7 cellular contexts compared by ENCODE assay signal in the genomic region with DNA sequence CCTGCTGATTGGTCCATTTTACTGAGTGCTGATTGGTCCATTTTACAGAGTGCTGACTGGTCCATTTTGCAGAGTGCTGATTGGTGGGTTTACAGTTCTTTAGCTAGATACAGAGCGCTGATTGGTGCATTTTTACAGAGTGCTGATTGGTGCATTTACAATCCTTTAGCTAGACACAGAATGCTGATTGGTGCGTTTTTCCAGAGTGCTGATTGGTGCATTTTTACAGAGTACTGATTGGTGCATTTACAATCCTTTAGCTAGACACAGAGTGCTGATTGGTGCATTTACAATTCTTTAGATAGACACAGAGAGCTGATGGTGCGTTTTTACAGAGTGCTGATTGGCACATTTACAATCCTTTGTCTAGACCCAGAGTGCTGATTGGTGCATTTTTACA.
DNase-seq lines count a peak whose midpoint lies in the region; ATAC-seq, FAIRE-seq and TF ChIP-seq lines count a peak whose summit lies in the region.
"Not testable (repeated sequence)": the region's sequence is repeated elsewhere in the genome, so short reads cannot be mapped to it uniquely, and the experiment has no call there.

No MANE protein-coding gene starts in this region.

- not testable (repeated sequence) for DNase-seq in A549 (ENCODE audit: low read depth in 1 of 2, low spot score in 1 of 2); IMR-90; K562 (ENCODE audit: extremely low read depth in 1 of 4, low spot score in 3 of 4); HepG2 (ENCODE audit: low spot score)
- DNase-seq in NAMALWA (ENCODE audit: low spot score) (peak; percentile 42), testis (peak; percentile 53)

- not testable (repeated sequence) for H3K4me3 ChIP-seq in A549; IMR-90 (ENCODE audit: insufficient read depth, low read depth, low read length); K562; HepG2 (replicated peaks in 1 of 3; ENCODE audit: insufficient read depth in 1 of 3, low read depth in 2 of 3, low read length in 3 of 3); testis

- not testable (repeated sequence) for TF ChIP-seq RAD21 in A549 (conservative IDR thresholded peaks at IDR 0.05 in 1 of 2, IDR thresholded peaks at IDR 0.05 in 1 of 2); IMR-90 (IDR thresholded peaks at IDR 0.05; ENCODE audit: low read length); K562 (CRISPR knock-in tag; conservative IDR thresholded peaks at IDR 0.05 in 1 of 2, IDR thresholded peaks at IDR 0.05 in 1 of 2); HepG2 (CRISPR knock-in tag; IDR thresholded peaks at IDR 0.05)

- H3K27ac ChIP-seq in 22Rv1 (peak overlapping the region; percentile 51), IMR-90 (ENCODE audit: insufficient read depth, low read length) (peak overlapping the region; percentile 88; the same call in 1 of the 2 replicates)
- not testable (repeated sequence) for H3K27ac ChIP-seq in A549; K562 (ENCODE audit: extremely low read depth, low read depth, low read length); HepG2 (ENCODE audit: extremely low read length, insufficient read depth, low read length); testis

- not testable (repeated sequence) for H2BK5ac ChIP-seq in IMR-90 (ENCODE audit: low read depth, low read length, poor library complexity, severe bottlenecking)

- not testable (repeated sequence) for H2BK20ac ChIP-seq in IMR-90 (ENCODE audit: low read depth, low read length)

- 50% methylated on average over 3 of the region's 3 CpGs for WGBS in A549 (ENCODE audit: missing lambda C conversion rate)
- 80% methylated on average over 1 of the region's 3 CpGs; no CpG with 5 or more reads in 1 of the 2 experiments for WGBS in IMR-90 (ENCODE audit: extremely low coverage in 2 of 2, insufficient read length in 1 of 2), 2 experiments
- WGBS in K562 (ENCODE audit: insufficient coverage, low coverage, missing lambda C conversion rate), result 0% methylated on average over 3 of the region's 3 CpGs
- 0% methylated on average over 3 of the region's 3 CpGs for WGBS in HepG2 (ENCODE audit: low lambda C conversion rate)
- 78 to 94% methylated on average over 3 of the region's 3 CpGs for WGBS in testis, 2 donors

- H3K18ac ChIP-seq in IMR-90 (ENCODE audit: low read depth, low read length), result not testable (repeated sequence)

- H3K4me1 ChIP-seq in A549; IMR-90 (ENCODE audit: control insufficient read depth, insufficient read depth, low read length); K562 (replicated peaks in 1 of 2; ENCODE audit: control insufficient read depth in 2 of 2, insufficient read depth in 2 of 2, low read length in 2 of 2); HepG2 (ENCODE audit: insufficient read depth, low read length); testis: not testable (repeated sequence)

- not testable (repeated sequence) for H3K4me2 ChIP-seq in A549; IMR-90 (ENCODE audit: low read depth, low read length); K562 (ENCODE audit: insufficient read depth, low read length); HepG2 (ENCODE audit: low read depth, low read length)

- intact Hi-C loops in IMR-90 (cut with micrococcal nuclease); K562 (cut with micrococcal nuclease); HepG2 (cut with micrococcal nuclease; ENCODE audit: unreplicated experiment); testis (cut with DNase I; ENCODE audit: low total_unique reads): not testable (repeated sequence)

- not testable (repeated sequence) for H3K27me3 ChIP-seq in IMR-90 (ENCODE audit: control insufficient read depth, insufficient read depth, low read length); K562 (ENCODE audit: control insufficient read depth in 2 of 2, insufficient read depth in 2 of 2, low read length in 2 of 2); HepG2 (ENCODE audit: control insufficient read depth in 1 of 2, insufficient read depth in 2 of 2, low read length in 2 of 2); testis

- in situ Hi-C loops in IMR-90 (cut with MboI; ENCODE audit: low sequenced_read_pairs); K562 (cut with MboI); HepG2 (cut with HindIII; ENCODE audit: extremely low pct_ligation_motif_present, low pct_unique_long_range_greater_than_20kb): not testable (repeated sequence)

- POLR2A ChIA-PET in A549 (lab: Yijun Ruan, JAX); IMR-90 (lab: Charles Lee; ENCODE audit: unreplicated experiment); K562 (lab: Yijun Ruan, JAX); HepG2 (lab: Yijun Ruan, JAX): not testable (repeated sequence)

- dilution Hi-C loops in IMR-90 (cut with HindIII; ENCODE audit: low sequenced_read_pairs, unreplicated experiment), result not testable (repeated sequence)

- not testable (repeated sequence) for H4K91ac ChIP-seq in IMR-90 (ENCODE audit: insufficient read depth, low read depth, low read length)

- not testable (repeated sequence) for FAIRE-seq in A549 (lab: Jason Lieb, UNC); K562 (lab: Jason Lieb, UNC); HepG2 (lab: Jason Lieb, UNC)

- H3K36me3 ChIP-seq in IMR-90 (ENCODE audit: control insufficient read depth, insufficient read depth, low read length); K562 (ENCODE audit: control insufficient read depth, insufficient read depth, low read length); HepG2 (replicated peaks in 1 of 2; ENCODE audit: control insufficient read depth in 1 of 2, insufficient read depth in 2 of 2, low read length in 2 of 2); testis (ENCODE audit: low read depth, missing control alignments): not testable (repeated sequence)

- not testable (repeated sequence) for H3K4ac ChIP-seq in IMR-90 (ENCODE audit: low read depth, low read length)

- not testable (repeated sequence) for H2AK9ac ChIP-seq in IMR-90 (replicated peaks; ENCODE audit: low read depth, low read length, poor library complexity)

- TF ChIP-seq CTCF in 22Rv1 (IDR thresholded peaks at IDR 0.05); A549 (IDR thresholded peaks at IDR 0.05); IMR-90 (conservative IDR thresholded peaks at IDR 0.05; ENCODE audit: low read depth, low read length); K562 (IDR thresholded peaks at IDR 0.05 in 2 of 3, conservative IDR thresholded peaks at IDR 0.05 in 1 of 3; ENCODE audit: insufficient read depth in 2 of 3, low read depth in 1 of 3, low read length in 3 of 3); HepG2 (CRISPR knock-in tag; IDR thresholded peaks at IDR 0.05); testis (IDR thresholded peaks at IDR 0.05): not testable (repeated sequence)

- not testable (repeated sequence) for TF ChIP-seq POLR2A in A549 (IDR thresholded peaks at IDR 0.05; ENCODE audit: low read length); IMR-90 (IDR thresholded peaks at IDR 0.05; ENCODE audit: low read depth, low read length); K562 (conservative IDR thresholded peaks at IDR 0.05); HepG2 (IDR thresholded peaks at IDR 0.05; ENCODE audit: insufficient read depth in 1 of 2, low read depth in 2 of 2, low read length in 2 of 2); testis (IDR thresholded peaks at IDR 0.05)

- H3K9me1 ChIP-seq in IMR-90 (ENCODE audit: insufficient read depth, low read length); K562 (ENCODE audit: control insufficient read depth, insufficient read depth, low read length): not testable (repeated sequence)

- ATAC-seq in A549; IMR-90 (ENCODE audit: low read depth); K562; HepG2: not testable (repeated sequence)

- not testable (repeated sequence) for H4K8ac ChIP-seq in IMR-90 (ENCODE audit: low read depth in 2 of 2, low read length in 2 of 2)

- H3K14ac ChIP-seq in IMR-90 (replicated peaks; ENCODE audit: low read depth, low read length), result not testable (repeated sequence)

- CTCF ChIA-PET in A549 (lab: Yijun Ruan, JAX); IMR-90 (lab: Yijun Ruan, JAX); K562 (lab: Yijun Ruan, JAX; ENCODE audit: low intra/inter-chr PET ratio); HepG2 (lab: Yijun Ruan, JAX; ENCODE audit: low intra/inter-chr PET ratio, low total read pairs): not testable (repeated sequence)

- not testable (repeated sequence) for H3K9me3 ChIP-seq in A549; IMR-90 (ENCODE audit: control insufficient read depth, insufficient read depth, low read length); K562 (replicated peaks; ENCODE audit: control insufficient read depth, insufficient read depth, low read depth, low read length); testis
- H3K9me3 ChIP-seq in HepG2 (ENCODE audit: low read length), result peaks cover 22% of the 10 kb centered on the region

- not testable (repeated sequence) for H4K20me1 ChIP-seq in IMR-90 (ENCODE audit: insufficient read depth, low read length); K562 (replicated peaks; ENCODE audit: control insufficient read depth, insufficient read depth, low read length); HepG2 (ENCODE audit: insufficient read depth, low read length)

- H4K5ac ChIP-seq in IMR-90 (ENCODE audit: low read depth, low read length), result not testable (repeated sequence)

- not testable (repeated sequence) for H2AFZ ChIP-seq in IMR-90 (replicated peaks; ENCODE audit: low read length, poor library complexity); K562 (ENCODE audit: low read depth, low read length); HepG2 (ENCODE audit: low read length)

- not testable (repeated sequence) for TF ChIP-seq EP300 in A549 (IDR thresholded peaks at IDR 0.05); K562 (IDR thresholded peaks at IDR 0.05; ENCODE audit: low read length); HepG2 (IDR thresholded peaks at IDR 0.05; ENCODE audit: low read depth in 2 of 2, low read length in 2 of 2); HepG2 (CRISPR knock-in tag; IDR thresholded peaks at IDR 0.05; ENCODE audit: borderline replicate concordance)

- not testable (repeated sequence) for H3K79me1 ChIP-seq in IMR-90 (ENCODE audit: low read depth in 1 of 2, low read length in 2 of 2)

- not testable (repeated sequence) for H3K56ac ChIP-seq in IMR-90 (ENCODE audit: extremely low read depth, insufficient read depth, low read length)

- not testable (repeated sequence) for BruUV-seq in IMR-90 (replicated peaks; lab: Mats Ljungman, UMichigan); K562 (replicated peaks; lab: Mats Ljungman, UMichigan); HepG2 (replicated peaks; lab: Mats Ljungman, UMichigan)

- not testable (repeated sequence) for H3K79me2 ChIP-seq in K562 (ENCODE audit: control insufficient read depth, insufficient read depth, low read length); HepG2 (ENCODE audit: insufficient read depth, low read length)

- not testable (repeated sequence) for H3K9ac ChIP-seq in IMR-90 (ENCODE audit: low read depth, low read length); K562 (ENCODE audit: insufficient read depth in 1 of 2, low read depth in 2 of 2, low read length in 2 of 2); HepG2 (ENCODE audit: insufficient read depth, low read depth, low read length)

- not testable (repeated sequence) for H2BK15ac ChIP-seq in IMR-90 (ENCODE audit: low read depth, low read length)

- not testable (repeated sequence) for H2BK120ac ChIP-seq in IMR-90 (ENCODE audit: low read depth, low read length)

- H3K23ac ChIP-seq in IMR-90 (ENCODE audit: low read depth, low read length), result not testable (repeated sequence)

- not testable (repeated sequence) for H2AK5ac ChIP-seq in IMR-90 (ENCODE audit: low read depth, low read length)
